1 cellular context compared by ENCODE assay signal in the genomic region with DNA sequence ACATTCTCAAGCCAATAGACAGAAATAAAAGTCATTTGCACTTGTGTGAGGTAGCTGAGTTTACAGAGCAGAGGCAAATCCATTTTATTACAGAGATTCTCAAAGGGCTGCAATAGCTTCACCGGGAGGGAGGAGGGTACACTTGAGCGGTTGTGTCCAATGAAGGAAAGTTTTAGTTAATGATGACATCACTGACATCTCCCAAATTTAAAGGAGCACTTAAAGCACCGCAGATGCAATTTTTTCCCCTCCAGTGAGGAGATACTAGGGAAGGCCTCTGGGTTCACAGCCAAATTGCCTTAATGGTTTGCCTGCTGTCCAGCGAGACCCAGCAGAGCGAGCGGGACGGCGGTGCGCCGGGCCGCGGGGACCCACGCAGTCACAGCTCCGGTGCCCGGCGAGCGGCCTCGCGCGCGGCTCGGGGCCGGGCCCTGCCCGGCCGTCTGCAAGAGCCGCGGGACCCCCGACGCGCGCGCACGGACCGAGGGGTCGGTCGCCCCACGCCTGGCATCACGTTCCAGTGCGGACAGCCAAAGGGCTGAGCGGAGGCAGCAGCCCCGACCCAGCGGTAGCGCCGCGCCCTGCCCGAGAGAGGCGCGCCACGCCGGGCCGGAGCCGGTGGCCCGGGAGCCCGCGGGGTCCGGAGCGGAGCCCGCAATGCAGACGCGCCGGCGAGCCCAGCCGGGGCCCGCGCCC.
TF ChIP-seq lines count a peak whose summit lies in the region.

No MANE protein-coding gene starts in this region.

TF ChIP-seq in GM23338, 12 proteins besides CTCF, POLR2A, EP300 and RAD21:
- TF ChIP-seq ZNF462 (CRISPR knock-in tag; IDR thresholded peaks at IDR 0.05) (no peak), ZNF331 (CRISPR knock-in tag; IDR thresholded peaks at IDR 0.05; ENCODE audit: low read depth) (no peak), POLR2AphosphoS5 (IDR thresholded peaks at IDR 0.05; ENCODE audit: low read depth) (no peak), ZNF114 (CRISPR knock-in tag; IDR thresholded peaks at IDR 0.05) (no peak), CREB1 (CRISPR knock-in tag; IDR thresholded peaks at IDR 0.05; ENCODE audit: low read depth) (no peak), EZH2phosphoT487 (IDR thresholded peaks at IDR 0.05; ENCODE audit: unreplicated experiment) (no peak), JUNB (IDR thresholded peaks at IDR 0.05; ENCODE audit: unreplicated experiment) (no peak), NANOG (IDR thresholded peaks at IDR 0.05; ENCODE audit: borderline replicate concordance) (no peak), EZH2 (IDR thresholded peaks at IDR 0.05; ENCODE audit: low read depth, unreplicated experiment) (no peak)
- TF ChIP-seq, protein P1, sequence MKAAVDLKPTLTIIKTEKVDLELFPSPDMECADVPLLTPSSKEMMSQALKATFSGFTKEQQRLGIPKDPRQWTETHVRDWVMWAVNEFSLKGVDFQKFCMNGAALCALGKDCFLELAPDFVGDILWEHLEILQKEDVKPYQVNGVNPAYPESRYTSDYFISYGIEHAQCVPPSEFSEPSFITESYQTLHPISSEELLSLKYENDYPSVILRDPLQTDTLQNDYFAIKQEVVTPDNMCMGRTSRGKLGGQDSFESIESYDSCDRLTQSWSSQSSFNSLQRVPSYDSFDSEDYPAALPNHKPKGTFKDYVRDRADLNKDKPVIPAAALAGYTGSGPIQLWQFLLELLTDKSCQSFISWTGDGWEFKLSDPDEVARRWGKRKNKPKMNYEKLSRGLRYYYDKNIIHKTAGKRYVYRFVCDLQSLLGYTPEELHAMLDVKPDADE (IDR thresholded peaks at IDR 0.05), result no peak
TF ChIP-seq in GM23338: peak in this region for 0.
